Comparison of ENCODE assay signal across 8 cellular contexts in genomic region chr3:150183619-150184425, GRCh38.
DNase-seq lines count a peak whose midpoint lies in the region; ATAC-seq and TF ChIP-seq lines count a peak whose summit lies in the region.

No MANE protein-coding gene starts in this region.

- peaks cover 4% of the 10 kb centered on the region for H3K27me3 ChIP-seq in HL-60 (ENCODE audit: insufficient read depth, poor library complexity, severe bottlenecking)

- peaks cover 0 to 9% (median 4%) of the 10 kb centered on the region in 3 donors for H3K27me3 Mint-ChIP-seq in CD14-positive monocyte (ENCODE audit: low read depth in 3 of 3)

- H3K4me3 ChIP-seq in HL-60 (replicated peaks; ENCODE audit: insufficient read depth, low read length), result no peak overlapping the region; the same call in 1 of the 2 replicates

- TF ChIP-seq CTCF in CD14-positive monocyte (IDR thresholded peaks at IDR 0.05) (peak; percentile 45), HL-60 (IDR thresholded peaks at IDR 0.05; ENCODE audit: insufficient read depth, low read length) (peak; percentile 42)

- no peaks in the 10 kb centered on the region for H3K36me3 Mint-ChIP-seq in CD14-positive monocyte

- DNase-seq in CD14-positive monocyte (ENCODE audit: low spot score) (no peak), HL-60 (ENCODE audit: low read depth in 1 of 2, low spot score in 1 of 2) (peak; percentile 17 to 62), NCI-H774 (lab: John Stamatoyannopoulos, UW) (peak; percentile 93), activated T-cell treated with anti-CD3 and anti-CD28 coated beads for 1 hour (ENCODE audit: low read depth) (peak; percentile 23), middle frontal gyrus (ENCODE audit: extremely low spot score, low spot score) (peak; percentile 80)
- DNase-seq in stimulated activated CD8-positive, alpha-beta memory T cell treated with anti-CD3 and anti-CD28 coated beads, Interleukin-4, amount 100 ng/mL, for 48 hours, result peak; percentile 62

- no peak overlapping the region for H3K27ac ChIP-seq in HL-60 (replicated peaks)

- ATAC-seq in GM19372 (IDR thresholded peaks at IDR 0.05; ENCODE audit: low read depth, unreplicated experiment) (peak; percentile 94), esophagus mucosa (peak; percentile 69)

- H3K27ac Mint-ChIP-seq in CD14-positive monocyte, result no peak overlapping the region

- peaks cover 0 to 5% (median 2%) of the 10 kb centered on the region in 7 donors for H3K9me3 Mint-ChIP-seq in CD14-positive monocyte

- H3K4me3 Mint-ChIP-seq in CD14-positive monocyte, result no peak overlapping the region

- intact Hi-C loops in CD14-positive monocyte (cut with micrococcal nuclease), result loop anchor here in 1 of 2 donors (10.0 kb wide), 1 partner anchor 219 kb away; no protein-coding TSS in a partner anchor

- H3K4me1 Mint-ChIP-seq in CD14-positive monocyte, result no peaks in the 10 kb centered on the region
